ENCODE assay signal across 20 cellular contexts in the genomic region with DNA sequence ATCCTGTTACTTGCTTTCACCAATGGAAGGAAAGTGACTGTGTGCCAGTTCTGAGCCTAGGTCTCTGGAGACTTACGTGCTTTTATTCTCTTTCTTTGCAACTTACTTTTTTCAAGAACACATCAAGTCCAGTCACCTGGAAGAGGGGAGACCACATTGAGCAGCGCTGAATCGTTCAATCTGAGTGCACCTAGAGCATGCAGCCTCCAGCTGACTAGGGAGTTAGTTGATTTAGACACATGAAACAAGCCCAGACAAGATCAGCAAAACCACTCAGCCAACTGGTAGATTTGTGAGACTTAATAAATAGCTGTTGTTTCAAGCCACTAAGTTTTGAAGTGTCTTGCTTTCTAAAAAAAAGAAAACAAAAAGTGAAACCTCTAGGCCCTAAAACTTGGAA.
A peak's percentile ranks its signal among the peaks of the same experiment; 100 is the strongest.
DNase-seq lines count a peak whose midpoint lies in the region; ATAC-seq, FAIRE-seq and TF ChIP-seq lines count a peak whose summit lies in the region.
"Had no signal": no experiment of that assay in that cellular context is flagged by ENCODE, and none has a peak within 500 bp of the region (broad histone marks: within the 10 kb centered on the region; RNA-seq: fewer than 3 reads in every experiment).

No MANE protein-coding gene starts in this region.

- TF ChIP-seq CTCF in RWPE2 (IDR thresholded peaks at IDR 0.05; ENCODE audit: poor library complexity, severe bottlenecking): no peak

- H3K4me1 ChIP-seq in RWPE2 (ENCODE audit: insufficient read depth, poor library complexity, severe bottlenecking): peaks cover 4% of the 10 kb centered on the region
- H3K4me1 ChIP-seq: lower lobe of right lung, suprapubic skin had no signal

- no peak for FAIRE-seq in GM12892 (lab: Jason Lieb, UNC)
- FAIRE-seq: GM18507 had no signal

- H3K36me3 ChIP-seq in RWPE2 (ENCODE audit: low read depth): no peaks in the 10 kb centered on the region
- H3K36me3 ChIP-seq: lower lobe of right lung, suprapubic skin had no signal

- ATAC-seq in RWPE2 (ENCODE audit: low read depth) (peak; percentile 51; the same call in 1 of the 3 replicates), Right ventricle myocardium inferior (no peak)
- ATAC-seq: lower lobe of right lung, Panc1 had no signal

- no peaks in the 10 kb centered on the region for H3K9me3 ChIP-seq in RWPE2 (ENCODE audit: severe bottlenecking)
- H3K9me3 ChIP-seq: lower lobe of right lung, SK-N-SH, suprapubic skin had no signal

- DNase-seq in DMS79 treated with DMSO at 0.1 percent for 48 hours (lab: John Stamatoyannopoulos, UW) (peak; percentile 100), NCI-H1105 (lab: John Stamatoyannopoulos, UW) (peak; percentile 84), RWPE2 (ENCODE audit: low spot score) (no peak), kidney glomerular epithelial cell (lab: John Stamatoyannopoulos, UW) (peak; percentile 26), Right ventricle myocardium inferior (ENCODE audit: missing footprints) (no peak), Kasumi-1 (lab: John Stamatoyannopoulos, UW) (no peak), NCI-H526 treated with DMSO at 0.1 percent for 48 hours (lab: John Stamatoyannopoulos, UW) (no peak), GM12892 (ENCODE audit: insufficient read length) (no peak)
- DNase-seq: CD4-positive, CD25-positive, alpha-beta regulatory T cell; effector CD8-positive, alpha-beta T cell; GM23248; head of caudate nucleus; lower lobe of right lung; NCI-H146; NCI-H774; occipital lobe; SK-N-SH had no signal

- H3K27ac ChIP-seq in RWPE2 (ENCODE audit: poor library complexity, severe bottlenecking): no peak overlapping the region
- H3K27ac ChIP-seq: GM23248, lower lobe of right lung, suprapubic skin had no signal

- intact Hi-C loops in Right ventricle myocardium inferior (cut with DNase I): no loop called here

- no peak for TF ChIP-seq POLR2A in GM12892 (IDR thresholded peaks at IDR 0.05; ENCODE audit: low read depth, low read length)

- H3K4me3 ChIP-seq in RWPE2 (ENCODE audit: severe bottlenecking): no peak overlapping the region
- H3K4me3 ChIP-seq: GM23248, lower lobe of right lung, suprapubic skin had no signal

- H3K27me3 ChIP-seq in RWPE2 (ENCODE audit: insufficient read depth, poor library complexity, severe bottlenecking): peaks cover 16% of the 10 kb centered on the region
- H3K27me3 ChIP-seq: suprapubic skin had no signal

Comparison
In these comparisons a context has a peak if more than half of its experiments do, and no peak if none do; other contexts are left out.
1. DNase-seq: peak in DMS79 treated with DMSO at 0.1 percent for 48 hours (single experiment), NCI-H1105 (single experiment) and kidney glomerular epithelial cell (single experiment); none in RWPE2 (single experiment), Right ventricle myocardium inferior (single experiment), Kasumi-1 (0 of 2), NCI-H526 treated with DMSO at 0.1 percent for 48 hours (single experiment) and GM12892 (single experiment).